1 cellular context compared by ENCODE assay signal in the genomic region with DNA sequence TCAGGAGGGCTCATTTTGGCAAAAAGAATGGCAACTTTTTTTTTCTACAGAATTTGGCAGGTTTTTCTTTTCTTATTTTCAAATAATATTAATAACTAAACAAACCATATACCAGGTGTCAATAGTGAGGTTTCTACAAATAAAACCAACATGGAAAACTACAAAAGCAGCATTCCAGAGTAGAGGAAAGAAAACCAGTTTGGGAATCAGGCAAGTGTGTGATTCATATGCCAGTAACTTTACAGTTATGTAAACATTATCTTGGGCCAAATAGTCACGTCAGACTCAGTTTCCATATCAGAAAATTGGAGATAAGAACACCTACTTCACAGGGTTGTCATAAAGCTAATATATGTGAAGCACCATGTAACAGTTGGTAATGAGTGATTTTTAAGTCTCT.
TF ChIP-seq lines count a peak whose summit lies in the region.

No MANE protein-coding gene starts in this region.

TF ChIP-seq in IMR-90, 13 proteins besides CTCF, POLR2A, EP300 and RAD21:
- TF ChIP-seq RFX5 (IDR thresholded peaks at IDR 0.05; ENCODE audit: low read depth, low read length), result 0 out of 2 replicates have a peak, but pooled peaks have one; percentile 24
- TF ChIP-seq SMC3 (IDR thresholded peaks at IDR 0.05; ENCODE audit: low read depth, low read length), result no peak
